ENCODE assay signal across 8 cellular contexts in genomic region chr11:3807856-3808845, GRCh38. TPM values are rescaled to one million over a fixed set of nuclear protein-coding genes. Genes with fewer than 3 reads are reported as not detected.
A peak's percentile ranks its signal among the peaks of the same experiment; 100 is the strongest.
DNase-seq lines count a peak whose midpoint lies in the region; ATAC-seq lines count a peak whose summit lies in the region.

TSS of gene PGAP2 (plus strand) at chr11:3808560. CDS start at chr11:3811260, 2,700 bp downstream.

- H3K27me3 Mint-ChIP-seq in dendritic cell treated with granulocyte-macrophage colony-stimulating factor and Interleukin-4, amounts not matched to agents 40 ng/mL and 50 ng/mL, for 4 days = no peaks in the 10 kb centered on the region

- peaks cover 7% of the 10 kb centered on the region for H3K36me3 Mint-ChIP-seq in dendritic cell treated with granulocyte-macrophage colony-stimulating factor and Interleukin-4, amounts not matched to agents 40 ng/mL and 50 ng/mL, for 4 days (ENCODE audit: low read depth)

- H3K4me1 Mint-ChIP-seq in dendritic cell treated with granulocyte-macrophage colony-stimulating factor and Interleukin-4, amounts not matched to agents 40 ng/mL and 50 ng/mL, for 4 days (ENCODE audit: low read depth) = peaks cover 23% of the 10 kb centered on the region

- H3K4me3 Mint-ChIP-seq in dendritic cell treated with granulocyte-macrophage colony-stimulating factor and Interleukin-4, amounts not matched to agents 40 ng/mL and 50 ng/mL, for 4 days = peak within 1 kb of the TSS; percentile 98

- peak within 1 kb of the TSS; percentile 83 for H3K27ac Mint-ChIP-seq in dendritic cell treated with granulocyte-macrophage colony-stimulating factor and Interleukin-4, amounts not matched to agents 40 ng/mL and 50 ng/mL, for 4 days

- DNase-seq in NCI-H187 (lab: John Stamatoyannopoulos, UW) (peak; percentile 51 to 70), NCI-H187 treated with DMSO at 0.1 percent for 48 hours (lab: John Stamatoyannopoulos, UW) (no peak), NCI-H2196 treated with DMSO at 0.1 percent for 48 hours (lab: John Stamatoyannopoulos, UW; ENCODE audit: unreplicated experiment) (peak; percentile 70), left lobe of liver (ENCODE audit: low spot score) (peak; percentile 78)
- DNase-seq in activated CD4-positive, CD25-positive, alpha-beta regulatory T cell treated with anti-CD3 and anti-CD28 coated beads, Interleukin-2, amount 50 U/mL, for 72 hours = peak; percentile 75
- peak; percentile 60 for DNase-seq in stimulated activated CD4-positive, alpha-beta T cell treated with anti-CD3 and anti-CD28 coated beads, Interleukin-4, amount 100 ng/mL, for 24 hours

- no peaks in the 10 kb centered on the region for H3K9me3 Mint-ChIP-seq in dendritic cell treated with granulocyte-macrophage colony-stimulating factor and Interleukin-4, amounts not matched to agents 40 ng/mL and 50 ng/mL, for 4 days

- intact Hi-C loops in dendritic cell treated with granulocyte-macrophage colony-stimulating factor and Interleukin-4, amounts not matched to agents 40 ng/mL and 50 ng/mL, for 4 days (cut with micrococcal nuclease) = no loop called here

- ATAC-seq in HG02852 (IDR thresholded peaks at IDR 0.05; ENCODE audit: unreplicated experiment) (peak; percentile 69), left lobe of liver (peak; percentile 83)

RNA-seq across cellular contexts. Expression of gene PGAP2, which starts in this region (rescaled TPM):
- 20.8 TPM for total RNA-seq in left lobe of liver
